7 cellular contexts compared by ENCODE assay signal in genomic region chr1:100952970-100953369, GRCh38. TPM values are rescaled to one million over a fixed set of nuclear protein-coding genes. Genes with fewer than 3 reads are reported as not detected.
DNase-seq lines count a peak whose midpoint lies in the region; ATAC-seq, FAIRE-seq and TF ChIP-seq lines count a peak whose summit lies in the region.
"Not testable (repeated sequence)": the region's sequence is repeated elsewhere in the genome, so short reads cannot be mapped to it uniquely, and the experiment has no call there.

No MANE protein-coding gene starts in this region.

- ATAC-seq in activated CD8-positive, alpha-beta T cell treated with anti-CD3 and anti-CD28 coated beads for 36 hours, result peak; percentile 56
- not testable (repeated sequence) for ATAC-seq in effector memory CD8-positive, alpha-beta T cell (replicated peaks)

- CTCF ChIA-PET in activated CD8-positive, alpha-beta T cell treated with anti-CD3 and anti-CD28 coated beads for 36 hours (lab: Charles Lee), result interaction anchor here (0.8 to 1.4 kb wide), 4 partner anchors 9 to 335 kb away, joined by 3 to 5 read pairs (median 4); no protein-coding TSS in a partner anchor

- TF ChIP-seq CTCF in activated CD8-positive, alpha-beta T cell treated with anti-CD3 and anti-CD28 coated beads for 36 hours (IDR thresholded peaks at IDR 0.05), result not testable (repeated sequence)

- FAIRE-seq in GM18507 (lab: Jason Lieb, UNC), result peak; percentile 31

- H3K4me3 Mint-ChIP-seq in activated CD8-positive, alpha-beta T cell treated with anti-CD3 and anti-CD28 coated beads for 36 hours; effector memory CD8-positive, alpha-beta T cell: not testable (repeated sequence)
- peak overlapping the region; percentile 49 for H3K4me3 Mint-ChIP-seq in activated naive CD4-positive, alpha-beta T cell treated with anti-CD3 and anti-CD28 coated beads, Interleukin-2, amount 50 U/mL, for 24 hours

- peaks cover 46% of the 10 kb centered on the region for H3K4me1 Mint-ChIP-seq in activated CD8-positive, alpha-beta T cell treated with anti-CD3 and anti-CD28 coated beads for 36 hours (ENCODE audit: low read depth)
- peaks cover 84% of the 10 kb centered on the region for H3K4me1 Mint-ChIP-seq in activated naive CD4-positive, alpha-beta T cell treated with anti-CD3 and anti-CD28 coated beads, Interleukin-2, amount 50 U/mL, for 24 hours
- H3K4me1 Mint-ChIP-seq in effector memory CD8-positive, alpha-beta T cell (ENCODE audit: low read depth in 2 of 2), result peaks cover 33 to 45% of the 10 kb centered on the region in 2 donors

- H3K36me3 Mint-ChIP-seq in activated CD8-positive, alpha-beta T cell treated with anti-CD3 and anti-CD28 coated beads for 36 hours (ENCODE audit: low read depth), result peaks cover 76% of the 10 kb centered on the region
- H3K36me3 Mint-ChIP-seq in activated naive CD4-positive, alpha-beta T cell treated with anti-CD3 and anti-CD28 coated beads, Interleukin-2, amount 50 U/mL, for 24 hours, result peaks cover 52% of the 10 kb centered on the region
- not testable (repeated sequence) for H3K36me3 Mint-ChIP-seq in effector memory CD8-positive, alpha-beta T cell (ENCODE audit: insufficient read depth)

- H3K27ac Mint-ChIP-seq in activated CD8-positive, alpha-beta T cell treated with anti-CD3 and anti-CD28 coated beads for 36 hours, result peak overlapping the region; percentile 84
- H3K27ac Mint-ChIP-seq in activated naive CD4-positive, alpha-beta T cell treated with anti-CD3 and anti-CD28 coated beads, Interleukin-2, amount 50 U/mL, for 24 hours, result peak overlapping the region; percentile 97
- H3K27ac Mint-ChIP-seq in effector memory CD8-positive, alpha-beta T cell, result peak overlapping the region; percentile 17 to 35

- not testable (repeated sequence) for H3K27me3 Mint-ChIP-seq in activated CD8-positive, alpha-beta T cell treated with anti-CD3 and anti-CD28 coated beads for 36 hours; activated naive CD4-positive, alpha-beta T cell treated with anti-CD3 and anti-CD28 coated beads, Interleukin-2, amount 50 U/mL, for 24 hours; effector memory CD8-positive, alpha-beta T cell

- not testable (repeated sequence) for DNase-seq in GM18507 (ENCODE audit: extremely low spot score, insufficient read length, low read depth); effector memory CD8-positive, alpha-beta T cell
- DNase-seq in M059J (ENCODE audit: low read depth) (peak; percentile 49), lung microvascular endothelial cell (ENCODE audit: low read depth in 2 of 2) (peak; percentile 7 to 61), renal cortical epithelial cell (ENCODE audit: low read depth) (peak; percentile 18)
- DNase-seq in activated CD8-positive, alpha-beta T cell treated with anti-CD3 and anti-CD28 coated beads for 36 hours, result peak; percentile 22

- POLR2A ChIA-PET in activated CD8-positive, alpha-beta T cell treated with anti-CD3 and anti-CD28 coated beads for 36 hours (lab: Charles Lee), result not testable (repeated sequence)

- peaks cover 32% of the 10 kb centered on the region for H3K9me3 Mint-ChIP-seq in activated CD8-positive, alpha-beta T cell treated with anti-CD3 and anti-CD28 coated beads for 36 hours
- peaks cover 22% of the 10 kb centered on the region for H3K9me3 Mint-ChIP-seq in activated naive CD4-positive, alpha-beta T cell treated with anti-CD3 and anti-CD28 coated beads, Interleukin-2, amount 50 U/mL, for 24 hours
- not testable (repeated sequence) for H3K9me3 Mint-ChIP-seq in effector memory CD8-positive, alpha-beta T cell

- intact Hi-C loops in activated CD8-positive, alpha-beta T cell treated with anti-CD3 and anti-CD28 coated beads for 36 hours (cut with micrococcal nuclease), result not testable (repeated sequence)

RNA-seq across cellular contexts. Expression of gene SLC30A7, which starts 57.1 kb away (rescaled TPM):
- 47.4 and 66.6 TPM in 2 replicates for total RNA-seq in M059J (2014; rRNA removed; shearing (Covaris generic))
- 10 to 100 TPM; 32.0 to 36.1 TPM for total RNA-seq in activated CD8-positive, alpha-beta T cell treated with anti-CD3 and anti-CD28 coated beads for 36 hours
- 22.0 and 27.4 TPM in 2 replicates for total RNA-seq in lung microvascular endothelial cell
- 38.0 and 41.0 TPM in 2 replicates for total RNA-seq in renal cortical epithelial cell

RNA-seq across cellular contexts. Expression of gene EXTL2, which starts 58.3 kb away (rescaled TPM):
- total RNA-seq in M059J (2014; rRNA removed; shearing (Covaris generic)), result 23.1 and 24.4 TPM in 2 replicates
- total RNA-seq in activated CD8-positive, alpha-beta T cell treated with anti-CD3 and anti-CD28 coated beads for 36 hours, result 1 to 10 TPM; 4.1 to 5.7 TPM
- 10.9 and 11.8 TPM in 2 replicates for total RNA-seq in lung microvascular endothelial cell
- total RNA-seq in renal cortical epithelial cell, result 8.0 and 9.1 TPM in 2 replicates

Comparison
In these comparisons a context has a peak if more than half of its experiments do, and no peak if none do; other contexts are left out.
1. H3K27ac Mint-ChIP-seq: peak in every context shown above with its lines; median percentile 97 in activated naive CD4-positive, alpha-beta T cell treated with anti-CD3 and anti-CD28 coated beads, Interleukin-2, amount 50 U/mL, for 24 hours; 84 in activated CD8-positive, alpha-beta T cell treated with anti-CD3 and anti-CD28 coated beads for 36 hours; 26 in effector memory CD8-positive, alpha-beta T cell.